14 cellular contexts compared by ENCODE assay signal in the genomic region with DNA sequence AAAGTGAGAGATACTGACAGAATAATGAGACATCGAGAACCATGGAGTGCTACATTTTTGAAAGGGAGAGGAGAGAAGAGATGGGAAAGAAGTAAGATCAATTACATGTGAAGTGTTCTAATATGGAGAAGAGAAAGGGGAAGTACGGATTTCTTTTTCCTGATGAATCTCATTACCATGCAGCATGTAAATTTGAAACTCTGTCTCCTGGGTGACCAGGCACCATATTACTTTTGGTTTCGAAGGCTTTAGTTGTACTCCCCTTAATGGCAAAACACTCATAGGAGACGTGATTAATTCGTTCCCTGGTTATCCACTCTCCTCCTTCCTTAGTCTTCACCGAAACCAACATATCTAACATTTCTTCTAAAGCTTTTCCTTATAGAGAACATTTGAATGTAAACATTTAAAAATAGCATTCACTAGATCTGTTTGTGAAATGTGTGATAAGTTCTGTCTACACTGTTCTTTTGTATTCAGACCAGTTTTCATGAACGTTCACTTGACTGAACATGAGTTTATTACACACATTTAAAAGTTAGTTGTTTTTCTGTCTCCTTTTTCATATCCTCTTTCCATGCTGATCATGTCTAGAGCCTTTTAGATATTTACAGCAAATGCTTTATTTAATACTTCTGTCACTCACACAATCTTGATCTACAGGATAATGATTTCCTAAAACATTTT.
A peak's percentile ranks its signal among the peaks of the same experiment; 100 is the strongest.
DNase-seq lines count a peak whose midpoint lies in the region; ATAC-seq and TF ChIP-seq lines count a peak whose summit lies in the region.
"Had no signal": no experiment of that assay in that cellular context is flagged by ENCODE, and none has a peak within 500 bp of the region (broad histone marks: within the 10 kb centered on the region; RNA-seq: fewer than 3 reads in every experiment).

No MANE protein-coding gene starts in this region.

- H3K4me2 ChIP-seq in OCI-LY3 (ENCODE audit: low read length): peak overlapping the region; percentile 64

- H3K9ac ChIP-seq in OCI-LY3 (ENCODE audit: low read length): peak overlapping the region; percentile 44

- no peak for DNase-seq in NCI-H2196 (lab: John Stamatoyannopoulos, UW; ENCODE audit: unreplicated experiment)
- no peak for DNase-seq in NCI-H1092 treated with DMSO at 0.1 percent for 48 hours (lab: John Stamatoyannopoulos, UW)
- DNase-seq in COLO829 (ENCODE audit: low spot score): no peak
- DNase-seq: CD4-positive, alpha-beta T cell; gastrocnemius medialis; NCI-H2227 treated with DMSO at 0.1 percent for 48 hours had no signal

- peak overlapping the region; percentile 61 for H3K4me3 ChIP-seq in OCI-LY3 (ENCODE audit: low read length)
- H3K4me3 ChIP-seq: gastrocnemius medialis, lung, thoracic aorta had no signal

- no peaks in the 10 kb centered on the region for H3K79me2 ChIP-seq in OCI-LY3 (ENCODE audit: low read length)

- no peaks in the 10 kb centered on the region for H3K9me3 ChIP-seq in OCI-LY3 (ENCODE audit: insufficient read depth, low read length)
- H3K9me3 ChIP-seq: gastrocnemius medialis, thoracic aorta had no signal

- no peaks in the 10 kb centered on the region for H4K20me1 ChIP-seq in OCI-LY3 (ENCODE audit: insufficient read depth, low read length)

- H3K27ac ChIP-seq in OCI-LY3 (ENCODE audit: low read length): peak overlapping the region; percentile 83
- H3K27ac ChIP-seq: gastrocnemius medialis, thoracic aorta had no signal

- no peaks in the 10 kb centered on the region for H3K27me3 ChIP-seq in OCI-LY3 (ENCODE audit: low read depth, low read length)
- H3K27me3 ChIP-seq: gastrocnemius medialis had no signal

- peak; percentile 100 for ATAC-seq in GM18520 (IDR thresholded peaks at IDR 0.05; ENCODE audit: unreplicated experiment)
- peak; percentile 99 for ATAC-seq in GM21447 (IDR thresholded peaks at IDR 0.05; ENCODE audit: unreplicated experiment)
- peak; percentile 99 for ATAC-seq in HG03103 (IDR thresholded peaks at IDR 0.05; ENCODE audit: low read depth, unreplicated experiment)
- ATAC-seq in HG02678 (IDR thresholded peaks at IDR 0.05; ENCODE audit: unreplicated experiment): no peak
- ATAC-seq: gastrocnemius medialis, HepG2 had no signal

- H3K4me1 ChIP-seq in OCI-LY3 (ENCODE audit: low read length): peaks cover 21% of the 10 kb centered on the region
- H3K4me1 ChIP-seq: gastrocnemius medialis had no signal

- no peaks in the 10 kb centered on the region for H3K36me3 ChIP-seq in OCI-LY3 (replicated peaks; ENCODE audit: low read depth, low read length)
- H3K36me3 ChIP-seq: gastrocnemius medialis, thoracic aorta had no signal

- H2AFZ ChIP-seq in OCI-LY3 (ENCODE audit: low read depth, low read length): peak overlapping the region; percentile 13; the same call in 1 of the 2 replicates

- no peak for TF ChIP-seq CTCF in OCI-LY3 (IDR thresholded peaks at IDR 0.05; ENCODE audit: low read depth, low read length)
